ENCODE assay signal across 9 cellular contexts in the genomic region with DNA sequence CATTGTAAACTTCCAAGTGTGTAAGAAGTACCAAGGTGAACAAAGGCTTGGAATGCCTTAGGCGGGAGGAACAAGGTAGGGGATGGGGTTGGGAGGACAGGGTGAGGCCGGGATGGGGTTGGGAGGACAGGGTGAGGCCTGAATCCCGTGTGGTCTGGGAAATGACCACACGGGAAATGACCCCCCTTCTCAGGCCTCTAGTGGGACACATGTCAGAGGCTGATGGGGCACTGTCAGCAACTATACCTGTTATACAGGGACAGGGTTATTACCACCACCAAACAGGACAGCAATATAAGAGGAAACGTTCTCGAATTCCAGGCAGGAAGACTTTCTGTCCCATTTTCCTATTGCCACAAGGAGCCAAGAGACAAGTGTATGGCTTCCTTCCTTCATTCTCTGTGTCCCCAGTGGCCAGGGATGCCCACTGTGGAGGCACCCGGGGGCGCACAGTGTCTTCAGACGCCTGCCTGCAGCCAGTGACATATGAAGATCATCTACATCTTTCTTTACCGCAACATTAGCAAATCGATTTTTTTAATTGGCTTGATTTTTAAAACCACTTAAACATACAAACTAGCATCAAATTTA. TPM values are rescaled to one million over a fixed set of nuclear protein-coding genes. Genes with fewer than 3 reads are reported as not detected.
DNase-seq lines count a peak whose midpoint lies in the region; ATAC-seq and TF ChIP-seq lines count a peak whose summit lies in the region.
"Had no signal": no experiment of that assay in that cellular context is flagged by ENCODE, and none has a peak within 500 bp of the region (broad histone marks: within the 10 kb centered on the region; RNA-seq: fewer than 3 reads in every experiment).

No MANE protein-coding gene starts in this region.

- peak overlapping the region; percentile 86; the same call in 1 of the 2 replicates for H3K27ac ChIP-seq in SJCRH30

- peaks cover 6% of the 10 kb centered on the region for H3K4me1 ChIP-seq in SJCRH30

- peaks cover 41% of the 10 kb centered on the region for H3K36me3 Mint-ChIP-seq in activated CD4-positive, alpha-beta T cell treated with anti-CD3 and anti-CD28 coated beads, Interleukin-2, amount 10 ng/mL, durations not matched to agents 24 days and 14 days (ENCODE audit: low read depth)

- peak; percentile 69 for DNase-seq in activated CD4-positive, alpha-beta T cell treated with anti-CD3 and anti-CD28 coated beads, Interleukin-2, amount 10 ng/mL, durations not matched to agents 24 days and 14 days
- DNase-seq in activated CD4-positive, alpha-beta T cell treated with anti-CD3 and anti-CD28 coated beads, Interleukin-2, amount 50 U/mL, for 4 hours: no peak
- no peak for DNase-seq in SJCRH30
- DNase-seq in fibroblast of villous mesenchyme (ENCODE audit: low read depth): no peak
- peak; percentile 14 for DNase-seq in stimulated activated naive CD8-positive, alpha-beta T cell treated with anti-CD3 and anti-CD28 coated beads, Interleukin-15, Interleukin-2, amounts not matched to agents 100 U/mL and 50 U/mL, for 24 hours
- no peak for DNase-seq in Ammon's horn (ENCODE audit: low spot score)
- no peak for DNase-seq in stimulated activated CD8-positive, alpha-beta memory T cell treated with anti-CD3 and anti-CD28 coated beads, Interleukin-4, amount 100 ng/mL, for 48 hours
- DNase-seq: foreskin melanocyte had no signal

- H3K4me1 Mint-ChIP-seq in activated CD4-positive, alpha-beta T cell treated with anti-CD3 and anti-CD28 coated beads, Interleukin-2, amount 10 ng/mL, durations not matched to agents 24 days and 14 days: peaks cover 47% of the 10 kb centered on the region

- H3K9me3 ChIP-seq in SJCRH30 (replicated peaks): no peaks in the 10 kb centered on the region

- peak overlapping the region; percentile 95 for H3K4me3 Mint-ChIP-seq in activated CD4-positive, alpha-beta T cell treated with anti-CD3 and anti-CD28 coated beads, Interleukin-2, amount 10 ng/mL, durations not matched to agents 24 days and 14 days

- H3K27me3 Mint-ChIP-seq in activated CD4-positive, alpha-beta T cell treated with anti-CD3 and anti-CD28 coated beads, Interleukin-2, amount 10 ng/mL, durations not matched to agents 24 days and 14 days: peaks cover 4% of the 10 kb centered on the region

- H3K4me3 ChIP-seq in SJCRH30 (peak overlapping the region; percentile 98), fibroblast of villous mesenchyme (ENCODE audit: low read depth, low read length) (peak overlapping the region; percentile 76)

- H3K9me3 Mint-ChIP-seq in activated CD4-positive, alpha-beta T cell treated with anti-CD3 and anti-CD28 coated beads, Interleukin-2, amount 10 ng/mL, durations not matched to agents 24 days and 14 days: no peaks in the 10 kb centered on the region

- peaks cover 48% of the 10 kb centered on the region for H3K36me3 ChIP-seq in SJCRH30

- no peaks in the 10 kb centered on the region for H3K27me3 ChIP-seq in SJCRH30

- no peak for ATAC-seq in stimulated activated naive CD8-positive, alpha-beta T cell treated with anti-CD3 and anti-CD28 coated beads, Interleukin-15, Interleukin-2, amounts not matched to agents 100 U/mL and 50 U/mL, for 24 hours
- ATAC-seq in HG02588 (IDR thresholded peaks at IDR 0.05; ENCODE audit: unreplicated experiment): no peak

- no peak for TF ChIP-seq CTCF in fibroblast of villous mesenchyme (IDR thresholded peaks at IDR 0.05; ENCODE audit: insufficient read depth, low read depth, low read length)

- intact Hi-C loops in activated CD4-positive, alpha-beta T cell treated with anti-CD3 and anti-CD28 coated beads, Interleukin-2, amount 10 ng/mL, durations not matched to agents 24 days and 14 days (cut with micrococcal nuclease): loop anchor here (1.0 kb wide), 1 partner anchor 78 kb away; no protein-coding TSS in a partner anchor

- H3K27ac Mint-ChIP-seq in activated CD4-positive, alpha-beta T cell treated with anti-CD3 and anti-CD28 coated beads, Interleukin-2, amount 10 ng/mL, durations not matched to agents 24 days and 14 days: peak overlapping the region; percentile 96

RNA-seq across cellular contexts. Expression of a gene that starts 1.3 kb away (rescaled TPM):
- 161 and 164 TPM in 2 replicates for total RNA-seq in activated CD4-positive, alpha-beta T cell treated with anti-CD3 and anti-CD28 coated beads, Interleukin-2, amount 10 ng/mL, durations not matched to agents 24 days and 14 days
- total RNA-seq in SJCRH30 (2014; rRNA removed; shearing (Covaris generic)): 84.9 and 90.0 TPM in 2 replicates
- total RNA-seq in fibroblast of villous mesenchyme: 14.2 and 21.2 TPM in 2 replicates

Comparison
In these comparisons a context has a peak if more than half of its experiments do, and no peak if none do; other contexts are left out.
1. DNase-seq: peak in activated CD4-positive, alpha-beta T cell treated with anti-CD3 and anti-CD28 coated beads, Interleukin-2, amount 10 ng/mL, durations not matched to agents 24 days and 14 days (single experiment) and stimulated activated naive CD8-positive, alpha-beta T cell treated with anti-CD3 and anti-CD28 coated beads, Interleukin-15, Interleukin-2, amounts not matched to agents 100 U/mL and 50 U/mL, for 24 hours (single experiment); none in activated CD4-positive, alpha-beta T cell treated with anti-CD3 and anti-CD28 coated beads, Interleukin-2, amount 50 U/mL, for 4 hours (0 of 2), SJCRH30 (0 of 2), fibroblast of villous mesenchyme (single experiment), Ammon's horn (single experiment) and stimulated activated CD8-positive, alpha-beta memory T cell treated with anti-CD3 and anti-CD28 coated beads, Interleukin-4, amount 100 ng/mL, for 48 hours (single experiment).